In the genomic region with DNA sequence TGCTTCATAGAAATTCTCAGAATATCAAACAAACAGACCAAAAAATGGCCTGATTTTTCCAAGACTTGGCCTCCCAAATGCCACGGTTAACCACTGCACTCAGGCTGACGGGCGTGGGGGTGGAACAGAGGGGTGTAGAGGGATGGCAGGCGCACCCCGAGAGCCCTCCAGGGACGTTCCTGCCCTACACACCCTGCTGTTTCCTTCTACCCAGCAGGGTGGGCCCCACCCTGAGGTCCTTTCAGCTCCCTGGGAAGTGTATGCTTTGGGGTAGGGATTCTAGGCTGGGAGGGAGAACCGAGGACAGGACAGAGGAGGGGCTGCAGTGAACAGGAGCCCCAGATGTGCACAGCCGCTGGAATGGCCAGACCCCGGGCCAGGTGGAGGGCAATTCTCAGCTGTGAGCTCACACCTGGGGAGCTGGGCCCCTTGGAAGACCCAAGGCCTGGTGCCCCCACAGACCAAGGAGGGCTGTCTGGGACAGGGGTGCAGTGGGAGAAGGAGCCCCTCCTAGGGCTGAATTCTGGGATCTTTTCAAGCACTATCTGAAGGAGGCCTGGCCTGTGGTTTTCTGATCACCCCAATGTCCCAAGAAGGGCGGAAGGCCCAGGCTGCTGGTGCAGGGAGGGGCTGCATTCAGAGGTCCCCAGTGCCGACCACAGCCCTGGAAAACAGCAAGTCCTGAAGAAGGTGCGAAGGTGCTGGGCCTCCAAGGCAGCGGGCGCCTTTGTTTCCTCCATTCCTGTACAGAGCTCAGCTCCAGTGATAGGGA, we compare ENCODE assay signal across 25 cellular contexts.
"Had no signal": no experiment of that assay in that cellular context is flagged by ENCODE, and none has a peak within 500 bp of the region (broad histone marks: within the 10 kb centered on the region; RNA-seq: fewer than 3 reads in every experiment).

No MANE protein-coding gene starts in this region.

- H3K9me3 Mint-ChIP-seq: activated naive CD4-positive, alpha-beta T cell treated with anti-CD3 and anti-CD28 coated beads, Interleukin-2, amount 10 ng/mL, durations not matched to agents 7 days and 5 days; activated T-helper 2 cell treated with anti-CD3 and anti-CD28 coated beads, Interferon-gamma antibody, Interleukin-2, Interleukin-4, amounts not matched to agents 10 μg/mL and 5 μg/mL and 100 μg/mL, durations not matched to agents 14 hours and 24 hours and 36 hours; effector memory CD8-positive, alpha-beta T cell; naive thymus-derived CD4-positive, alpha-beta T cell; neural crest cell had no signal

- H3K27me3 ChIP-seq: ascending aorta, brain microvascular endothelial cell, esophagus muscularis mucosa, upper lobe of left lung had no signal

- H3K9me3 ChIP-seq: ascending aorta, esophagus muscularis mucosa, thoracic aorta, upper lobe of left lung had no signal

- H3K27ac Mint-ChIP-seq: activated CD8-positive, alpha-beta T cell treated with anti-CD3 and anti-CD28 coated beads, Interleukin-2, amount 10 ng/mL, durations not matched to agents 7 days and 5 days; activated naive CD4-positive, alpha-beta T cell treated with anti-CD3 and anti-CD28 coated beads, Interleukin-2, amount 10 ng/mL, durations not matched to agents 7 days and 5 days; activated T-helper 2 cell treated with anti-CD3 and anti-CD28 coated beads, Interferon-gamma antibody, Interleukin-2, Interleukin-4, amounts not matched to agents 10 μg/mL and 5 μg/mL and 100 μg/mL, durations not matched to agents 14 hours and 24 hours and 36 hours; effector memory CD8-positive, alpha-beta T cell; naive thymus-derived CD4-positive, alpha-beta T cell had no signal

- H3K4me3 ChIP-seq: ascending aorta, esophagus muscularis mucosa, lung, thoracic aorta, upper lobe of left lung had no signal

- H3K36me3 ChIP-seq: ascending aorta, brain microvascular endothelial cell, esophagus muscularis mucosa, thoracic aorta, upper lobe of left lung had no signal

- H3K27ac ChIP-seq: ascending aorta, brain microvascular endothelial cell, thoracic aorta had no signal

- ATAC-seq: activated CD4-positive, CD25-positive, alpha-beta regulatory T cell treated with anti-CD3 and anti-CD28 coated beads, Interleukin-2, amount 50 U/mL, for 24 hours; activated CD8-positive, alpha-beta T cell treated with anti-CD3 and anti-CD28 coated beads, Interleukin-2, amount 10 ng/mL, durations not matched to agents 7 days and 5 days; effector memory CD8-positive, alpha-beta T cell; left colon; naive thymus-derived CD4-positive, alpha-beta T cell; SK-N-SH treated with all-trans-retinoic acid at 6 μM for 48 hours had no signal

- H3K4me3 Mint-ChIP-seq: activated CD8-positive, alpha-beta T cell treated with anti-CD3 and anti-CD28 coated beads, Interleukin-2, amount 10 ng/mL, durations not matched to agents 7 days and 5 days; activated naive CD4-positive, alpha-beta T cell treated with anti-CD3 and anti-CD28 coated beads, Interleukin-2, amount 10 ng/mL, durations not matched to agents 7 days and 5 days; effector memory CD8-positive, alpha-beta T cell; naive thymus-derived CD4-positive, alpha-beta T cell; neural crest cell had no signal

- H3K36me3 Mint-ChIP-seq: activated naive CD4-positive, alpha-beta T cell treated with anti-CD3 and anti-CD28 coated beads, Interleukin-2, amount 10 ng/mL, durations not matched to agents 7 days and 5 days; naive thymus-derived CD4-positive, alpha-beta T cell had no signal

- H3K4me1 Mint-ChIP-seq: activated naive CD4-positive, alpha-beta T cell treated with anti-CD3 and anti-CD28 coated beads, Interleukin-2, amount 10 ng/mL, durations not matched to agents 7 days and 5 days; naive thymus-derived CD4-positive, alpha-beta T cell; neural crest cell had no signal

- FAIRE-seq: colon, endothelial cell of umbilical vein, frontal cortex had no signal

- DNase-seq: activated CD4-positive, alpha-beta T cell treated with anti-CD3 and anti-CD28 coated beads, Interleukin-2, amount 50 U/mL, for 1 hour; activated CD8-positive, alpha-beta T cell treated with anti-CD3 and anti-CD28 coated beads, Interleukin-2, amount 10 ng/mL, durations not matched to agents 7 days and 5 days; activated naive CD4-positive, alpha-beta T cell treated with anti-CD3 and anti-CD28 coated beads, Interleukin-2, amount 10 ng/mL, durations not matched to agents 7 days and 5 days; activated T-cell treated with anti-CD3 and anti-CD28 coated beads, Interleukin-2, amount 50 U/mL, for 1 hour; brain microvascular endothelial cell; central memory CD4-positive, alpha-beta T cell; effector memory CD8-positive, alpha-beta T cell; glutamatergic neuron; hypothalamus; naive thymus-derived CD4-positive, alpha-beta T cell; stimulated activated CD4-positive, alpha-beta T cell treated with anti-CD3 and anti-CD28 coated beads, Interleukin-4, amount 100 ng/mL, for 1 hour; stimulated activated naive CD4-positive, alpha-beta T cell had no signal
